ENCODE assay signal across 32 cellular contexts in genomic region chr1:157971723-157972122, GRCh38. TPM values are rescaled to one million over a fixed set of nuclear protein-coding genes. Genes with fewer than 3 reads are reported as not detected.
"Had no signal": no experiment of that assay in that cellular context is flagged by ENCODE, and none has a peak within 500 bp of the region (broad histone marks: within the 10 kb centered on the region; RNA-seq: fewer than 3 reads in every experiment).

No MANE protein-coding gene starts in this region.

- H3K4me3 Mint-ChIP-seq: activated B cell treated with CpG ODN at 0.5 μM for 24 hours; activated CD4-positive, alpha-beta memory T cell treated with anti-CD3 and anti-CD28 coated beads, Interleukin-2, amount 10 ng/mL, durations not matched to agents 7 days and 5 days; activated CD4-positive, alpha-beta T cell treated with anti-CD3 and anti-CD28 coated beads, Interleukin-2, amount 10 ng/mL, durations not matched to agents 7 days and 5 days; activated naive CD4-positive, alpha-beta T cell treated with anti-CD3 and anti-CD28 coated beads, Interleukin-2, amount 10 ng/mL, durations not matched to agents 7 days and 5 days; activated naive CD8-positive, alpha-beta T cell treated with anti-CD3 and anti-CD28 coated beads, Interleukin-2, amount 10 ng/mL, durations not matched to agents 7 days and 5 days; activated T-cell treated with anti-CD3 and anti-CD28 coated beads, Interleukin-2, amount 50 U/mL, for 24 hours; activated T-cell treated with anti-CD3 and anti-CD28 coated beads, Interleukin-2, amount 50 U/mL, for 72 hours; central memory CD8-positive, alpha-beta T cell; dendritic cell treated with granulocyte-macrophage colony-stimulating factor and Interleukin-4, amounts not matched to agents 40 ng/mL and 50 ng/mL, for 4 days; T-helper 2 cell treated with Interferon-gamma antibody and Interleukin-4, amounts not matched to agents 5 μg/mL and 100 μg/mL, for 36 hours had no signal

- H3K27ac ChIP-seq: brain microvascular endothelial cell, coronary artery, dorsolateral prefrontal cortex, esophagus muscularis mucosa, foreskin keratinocyte, gastrocnemius medialis, heart left ventricle, WERI-Rb-1 had no signal

- ATAC-seq: activated CD4-positive, CD25-positive, alpha-beta regulatory T cell treated with anti-CD3 and anti-CD28 coated beads, Interleukin-2, amount 50 U/mL, for 24 hours; activated naive CD4-positive, alpha-beta T cell treated with anti-CD3 and anti-CD28 coated beads, Interleukin-2, amount 50 U/mL, for 72 hours; activated T-cell treated with anti-CD3 and anti-CD28 coated beads, Interleukin-2, amount 50 U/mL, for 72 hours; foreskin keratinocyte; gastrocnemius medialis; heart left ventricle had no signal

- H3K9me3 Mint-ChIP-seq: activated CD4-positive, alpha-beta memory T cell treated with anti-CD3 and anti-CD28 coated beads, Interleukin-2, amount 10 ng/mL, durations not matched to agents 7 days and 5 days; activated CD4-positive, alpha-beta T cell treated with anti-CD3 and anti-CD28 coated beads, Interleukin-2, amount 10 ng/mL, durations not matched to agents 7 days and 5 days; activated naive CD4-positive, alpha-beta T cell treated with anti-CD3 and anti-CD28 coated beads, Interleukin-2, amount 10 ng/mL, durations not matched to agents 7 days and 5 days; activated naive CD4-positive, alpha-beta T cell treated with anti-CD3 and anti-CD28 coated beads, Interleukin-2, amount 50 U/mL, for 72 hours; central memory CD8-positive, alpha-beta T cell; dendritic cell treated with granulocyte-macrophage colony-stimulating factor and Interleukin-4, amounts not matched to agents 40 ng/mL and 50 ng/mL, for 4 days; T-helper 2 cell treated with Interferon-gamma antibody and Interleukin-4, amounts not matched to agents 5 μg/mL and 100 μg/mL, for 36 hours had no signal

- H3K27me3 Mint-ChIP-seq: activated CD4-positive, alpha-beta T cell treated with anti-CD3 and anti-CD28 coated beads, Interleukin-2, amount 10 ng/mL, durations not matched to agents 7 days and 5 days; activated naive CD8-positive, alpha-beta T cell treated with anti-CD3 and anti-CD28 coated beads, Interleukin-2, amount 10 ng/mL, durations not matched to agents 7 days and 5 days had no signal

- H3K4me3 ChIP-seq: coronary artery, dorsolateral prefrontal cortex, esophagus muscularis mucosa, gastrocnemius medialis, heart left ventricle had no signal

- FAIRE-seq: astrocyte, bronchial epithelial cell had no signal

- H3K27me3 ChIP-seq: brain microvascular endothelial cell, foreskin keratinocyte had no signal

- H3K4me1 Mint-ChIP-seq: activated B cell treated with CpG ODN at 0.5 μM for 24 hours; activated CD4-positive, alpha-beta memory T cell treated with anti-CD3 and anti-CD28 coated beads, Interleukin-2, amount 10 ng/mL, durations not matched to agents 7 days and 5 days; activated CD4-positive, alpha-beta T cell treated with anti-CD3 and anti-CD28 coated beads, Interleukin-2, amount 10 ng/mL, durations not matched to agents 7 days and 5 days; activated naive CD4-positive, alpha-beta T cell treated with anti-CD3 and anti-CD28 coated beads, Interleukin-2, amount 10 ng/mL, durations not matched to agents 7 days and 5 days; activated naive CD8-positive, alpha-beta T cell treated with anti-CD3 and anti-CD28 coated beads, Interleukin-2, amount 10 ng/mL, durations not matched to agents 7 days and 5 days; central memory CD8-positive, alpha-beta T cell had no signal

- DNase-seq: activated B cell treated with CpG ODN at 0.5 μM for 24 hours; activated CD4-positive, alpha-beta memory T cell treated with anti-CD3 and anti-CD28 coated beads, Interleukin-2, amount 10 ng/mL, durations not matched to agents 7 days and 5 days; activated CD4-positive, alpha-beta T cell treated with anti-CD3 and anti-CD28 coated beads, Interleukin-2, amount 10 ng/mL, durations not matched to agents 7 days and 5 days; activated CD4-positive, alpha-beta T cell treated with anti-CD3 and anti-CD28 coated beads, Interleukin-2, amount 50 U/mL, for 4 hours; activated CD8-positive, alpha-beta memory T cell treated with anti-CD3 and anti-CD28 coated beads, Interleukin-2, amount 50 U/mL, for 48 hours; activated gamma-delta T cell; activated naive CD4-positive, alpha-beta T cell; activated naive CD4-positive, alpha-beta T cell treated with anti-CD3 and anti-CD28 coated beads, Interleukin-2, amount 10 ng/mL, durations not matched to agents 7 days and 5 days; activated naive CD8-positive, alpha-beta T cell treated with anti-CD3 and anti-CD28 coated beads, Interleukin-2, amount 10 ng/mL, durations not matched to agents 7 days and 5 days; activated T-cell treated with anti-CD3 and anti-CD28 coated beads for 4 hours; activated T-cell treated with anti-CD3 and anti-CD28 coated beads, Interleukin-2, amount 50 U/mL, for 24 hours; activated T-cell treated with anti-CD3 and anti-CD28 coated beads, Interleukin-2, amount 50 U/mL, for 72 hours; brain microvascular endothelial cell; dorsolateral prefrontal cortex; effector memory CD4-positive, alpha-beta T cell; erythroblast; foreskin keratinocyte; gastrocnemius medialis; glutamatergic neuron; heart left ventricle; hypothalamus; T1000; WERI-Rb-1 had no signal

- H3K36me3 Mint-ChIP-seq: activated naive CD4-positive, alpha-beta T cell treated with anti-CD3 and anti-CD28 coated beads, Interleukin-2, amount 10 ng/mL, durations not matched to agents 7 days and 5 days; activated naive CD4-positive, alpha-beta T cell treated with anti-CD3 and anti-CD28 coated beads, Interleukin-2, amount 50 U/mL, for 72 hours; activated naive CD8-positive, alpha-beta T cell treated with anti-CD3 and anti-CD28 coated beads, Interleukin-2, amount 10 ng/mL, durations not matched to agents 7 days and 5 days had no signal

- H3K27ac Mint-ChIP-seq: activated B cell treated with CpG ODN at 0.5 μM for 24 hours; activated CD4-positive, alpha-beta memory T cell treated with anti-CD3 and anti-CD28 coated beads, Interleukin-2, amount 10 ng/mL, durations not matched to agents 7 days and 5 days; activated CD4-positive, alpha-beta T cell treated with anti-CD3 and anti-CD28 coated beads, Interleukin-2, amount 10 ng/mL, durations not matched to agents 7 days and 5 days; activated naive CD4-positive, alpha-beta T cell treated with anti-CD3 and anti-CD28 coated beads, Interleukin-2, amount 10 ng/mL, durations not matched to agents 7 days and 5 days; activated naive CD4-positive, alpha-beta T cell treated with anti-CD3 and anti-CD28 coated beads, Interleukin-2, amount 50 U/mL, for 72 hours; activated naive CD8-positive, alpha-beta T cell treated with anti-CD3 and anti-CD28 coated beads, Interleukin-2, amount 10 ng/mL, durations not matched to agents 7 days and 5 days; activated T-cell treated with anti-CD3 and anti-CD28 coated beads, Interleukin-2, amount 50 U/mL, for 24 hours; activated T-cell treated with anti-CD3 and anti-CD28 coated beads, Interleukin-2, amount 50 U/mL, for 72 hours; dendritic cell treated with granulocyte-macrophage colony-stimulating factor and Interleukin-4, amounts not matched to agents 40 ng/mL and 50 ng/mL, for 4 days; T-helper 2 cell treated with Interferon-gamma antibody and Interleukin-4, amounts not matched to agents 5 μg/mL and 100 μg/mL, for 36 hours had no signal

- H3K36me3 ChIP-seq: brain microvascular endothelial cell, esophagus muscularis mucosa, gastrocnemius medialis, heart left ventricle, WERI-Rb-1 had no signal

- H3K9me3 ChIP-seq: esophagus muscularis mucosa, gastrocnemius medialis had no signal

RNA-seq across cellular contexts. Expression of gene KIRREL1, which starts 21.7 kb away (rescaled TPM):
- total RNA-seq: activated B cell treated with CpG ODN at 0.5 μM for 24 hours; activated CD4-positive, alpha-beta memory T cell treated with anti-CD3 and anti-CD28 coated beads, Interleukin-2, amount 10 ng/mL, durations not matched to agents 7 days and 5 days; activated CD4-positive, alpha-beta T cell treated with anti-CD3 and anti-CD28 coated beads, Interleukin-2, amount 10 ng/mL, durations not matched to agents 7 days and 5 days; activated naive CD8-positive, alpha-beta T cell treated with anti-CD3 and anti-CD28 coated beads, Interleukin-2, amount 10 ng/mL, durations not matched to agents 7 days and 5 days; activated T-cell treated with anti-CD3 and anti-CD28 coated beads, Interleukin-2, amount 50 U/mL, for 72 hours had no signal
